ENCODE assay signal across 1 cellular context in genomic region chr16:55735120-55735781, GRCh38.
TF ChIP-seq lines count a peak whose summit lies in the region.

No MANE protein-coding gene starts in this region.

TF ChIP-seq in K562, 482 proteins besides CTCF, POLR2A, EP300 and RAD21 (continued from another document):
- TF ChIP-seq FOSL1 (tag; conservative IDR thresholded peaks at IDR 0.05), result peak; percentile 83
- peak; percentile 20; the same call in 1 of the 2 replicates for TF ChIP-seq TEAD4 (IDR thresholded peaks at IDR 0.05; ENCODE audit: low read length)
- TF ChIP-seq TEAD4 (CRISPR knock-in tag; IDR thresholded peaks at IDR 0.05; ENCODE audit: borderline replicate concordance), result no peak
- TF ChIP-seq SMARCA4 (IDR thresholded peaks at IDR 0.05), result 0 out of 2 replicates have a peak, but pooled peaks have one; percentile 25
- TF ChIP-seq CBFA2T2 (conservative IDR thresholded peaks at IDR 0.05), result peak; percentile 26
- no peak for TF ChIP-seq ZNF699 (CRISPR knock-in tag; IDR thresholded peaks at IDR 0.05; ENCODE audit: insufficient replicate concordance)
- TF ChIP-seq PTBP1 (IDR thresholded peaks at IDR 0.05; ENCODE audit: low read depth, low read length), result no peak
- TF ChIP-seq ARID1B (IDR thresholded peaks at IDR 0.05), result peak; percentile 53
- TF ChIP-seq BHLHE40 (IDR thresholded peaks at IDR 0.05; ENCODE audit: low read length), result peak; percentile 84
- peak; percentile 38; the same call in 1 of the 2 replicates for TF ChIP-seq THRB (CRISPR knock-in tag; conservative IDR thresholded peaks at IDR 0.05)
- TF ChIP-seq ZBTB40 (IDR thresholded peaks at IDR 0.05), result no peak
- no peak for TF ChIP-seq ZBTB40 (CRISPR knock-in tag; IDR thresholded peaks at IDR 0.05)
- peak in 1 of 2 experiments; percentile 52; a peak in 1 of 4 replicates for TF ChIP-seq RCOR1 (IDR thresholded peaks at IDR 0.05; ENCODE audit: borderline replicate concordance in 1 of 2, low read depth in 2 of 2, low read length in 2 of 2)
- no peak for TF ChIP-seq RNF2 (IDR thresholded peaks at IDR 0.05)
- TF ChIP-seq MTA1 (IDR thresholded peaks at IDR 0.05; ENCODE audit: borderline replicate concordance), result no peak
- TF ChIP-seq CBFA2T3 (IDR thresholded peaks at IDR 0.05), result peak; percentile 58
- no peak for TF ChIP-seq SMARCA5 (IDR thresholded peaks at IDR 0.05)
- no peak for TF ChIP-seq ZNF583 (CRISPR knock-in tag; IDR thresholded peaks at IDR 0.05)
- TF ChIP-seq KDM1A (IDR thresholded peaks at IDR 0.05), result peak in 1 of 2 experiments; percentile 49; a peak in 2 of 4 replicates
- no peak for TF ChIP-seq TBP (optimal IDR thresholded peaks at IDR 0.05; ENCODE audit: low read depth, low read length)
- TF ChIP-seq OTX1 (CRISPR knock-in tag; IDR thresholded peaks at IDR 0.05), result peak; percentile 63; the same call in 1 of the 2 replicates
- peak in 1 of 2 experiments; percentile 11; a peak in 1 of 4 replicates for TF ChIP-seq TRIM24 (IDR thresholded peaks at IDR 0.05)
- 0 out of 2 replicates have a peak, but pooled peaks have one; percentile 16 for TF ChIP-seq HBP1 (CRISPR knock-in tag; IDR thresholded peaks at IDR 0.05)
- no peak for TF ChIP-seq ZNF57 (CRISPR knock-in tag; IDR thresholded peaks at IDR 0.05)
- 0 out of 2 replicates have a peak, but pooled peaks have one; percentile 24 for TF ChIP-seq DIDO1 (tag; IDR thresholded peaks at IDR 0.05; ENCODE audit: low read depth)
- TF ChIP-seq TAL1 (IDR thresholded peaks at IDR 0.05), result 0 out of 2 replicates have a peak, but pooled peaks have one; percentile 12
